ENCODE assay signal across 8 cellular contexts in genomic region chr11:72471005-72471898, GRCh38. TPM values are rescaled to one million over a fixed set of nuclear protein-coding genes. Genes with fewer than 3 reads are reported as not detected.
DNase-seq lines count a peak whose midpoint lies in the region; ATAC-seq and TF ChIP-seq lines count a peak whose summit lies in the region.

No MANE protein-coding gene starts in this region.

- no peak overlapping the region for H3K4ac ChIP-seq in trophoblast cell (ENCODE audit: low read depth, low read length)

- H3K36me3 ChIP-seq in trophoblast cell (ENCODE audit: control insufficient read depth in 1 of 2, insufficient read depth in 2 of 2, low read length in 2 of 2) (no peaks in the 10 kb centered on the region), upper lobe of left lung (no peaks in the 10 kb centered on the region)

- no peak overlapping the region for H2AK5ac ChIP-seq in trophoblast cell (ENCODE audit: low read length)

- DNase-seq in G401 (ENCODE audit: low spot score) (peak; percentile 84), MV-4-11 (lab: John Stamatoyannopoulos, UW) (peak; percentile 64), SK-MEL-5 (ENCODE audit: low read depth, low spot score) (peak; percentile 95), glomerular visceral epithelial cell (ENCODE audit: extremely low spot score) (peak; percentile 67), trophoblast cell (peak; percentile 54 to 81), upper lobe of left lung (peak in 1 of 2 donors; percentile 73)
- peak; percentile 50 for DNase-seq in activated naive CD4-positive, alpha-beta T cell treated with Interleukin-2 at 50 U/mL for 16 hours

- H3K27ac ChIP-seq in trophoblast cell (ENCODE audit: low read depth, low read length) (no peak overlapping the region), upper lobe of left lung (no peak overlapping the region)

- no peak overlapping the region for H2AFZ ChIP-seq in trophoblast cell (ENCODE audit: insufficient read depth, low read length, poor library complexity)

- no peak for TF ChIP-seq EP300 in upper lobe of left lung (IDR thresholded peaks at IDR 0.05)

- no peak overlapping the region for H3K18ac ChIP-seq in trophoblast cell (ENCODE audit: low read length)

- no peak overlapping the region for H2BK5ac ChIP-seq in trophoblast cell (ENCODE audit: low read depth, low read length, poor library complexity)

- H4K12ac ChIP-seq in trophoblast cell (ENCODE audit: low read depth, low read length), result no peak overlapping the region

- no peak overlapping the region for H2BK120ac ChIP-seq in trophoblast cell (ENCODE audit: insufficient read depth, low read length, poor library complexity)

- no CpG with 5 or more reads among the region's 12 CpGs for WGBS in trophoblast cell (ENCODE audit: extremely low coverage, insufficient coverage, insufficient read length)
- 15 to 18% methylated on average over 12 of the region's 12 CpGs for WGBS in upper lobe of left lung, 2 donors

- H4K8ac ChIP-seq in trophoblast cell (ENCODE audit: low read depth, low read length), result no peak overlapping the region

- H3K9ac ChIP-seq in trophoblast cell (ENCODE audit: low read length), result no peak overlapping the region

- no peak overlapping the region for H3K4me3 ChIP-seq in trophoblast cell (ENCODE audit: low read depth, low read length)
- no peak overlapping the region for H3K4me3 ChIP-seq in upper lobe of left lung

- no peak for TF ChIP-seq POLR2A in upper lobe of left lung (IDR thresholded peaks at IDR 0.05)

- peak; percentile 75 to 90 for ATAC-seq in upper lobe of left lung (ENCODE audit: low FRiP score in 2 of 2)
- no peak for ATAC-seq in HG03469 (IDR thresholded peaks at IDR 0.05; ENCODE audit: unreplicated experiment)

- H3K4me1 ChIP-seq in trophoblast cell (ENCODE audit: control insufficient read depth in 1 of 2, insufficient read depth in 2 of 2, low read length in 2 of 2), result no peaks in the 10 kb centered on the region
- H3K4me1 ChIP-seq in upper lobe of left lung, result peaks cover 0 to 8% (median 6%) of the 10 kb centered on the region in 4 donors

- H3K23ac ChIP-seq in trophoblast cell (ENCODE audit: low read length), result no peak overlapping the region

- H2BK12ac ChIP-seq in trophoblast cell (ENCODE audit: low read length), result no peak overlapping the region

- H3K9me3 ChIP-seq in trophoblast cell (ENCODE audit: insufficient read depth, low read depth, low read length), result no peaks in the 10 kb centered on the region
- H3K9me3 ChIP-seq in upper lobe of left lung, result no peaks in the 10 kb centered on the region

- no peak overlapping the region for H3K4me2 ChIP-seq in trophoblast cell (ENCODE audit: low read length)

- no peaks in the 10 kb centered on the region for H3K79me1 ChIP-seq in trophoblast cell (ENCODE audit: low read length)

- in situ Hi-C loops in G401 (cut with HindIII; ENCODE audit: low sequenced_read_pairs) (no loop called here), SK-MEL-5 (cut with HindIII; ENCODE audit: low pct_unique_long_range_greater_than_20kb, low sequenced_read_pairs) (no loop called here)

- H3K27me3 ChIP-seq in trophoblast cell (ENCODE audit: insufficient read depth, low read length), result no peaks in the 10 kb centered on the region
- H3K27me3 ChIP-seq in upper lobe of left lung, result no peaks in the 10 kb centered on the region

- H3K79me2 ChIP-seq in trophoblast cell (ENCODE audit: control insufficient read depth, insufficient read depth, low read length, poor library complexity), result no peaks in the 10 kb centered on the region

- no peak overlapping the region for H3K14ac ChIP-seq in trophoblast cell (ENCODE audit: low read length)

- no peak overlapping the region for H4K91ac ChIP-seq in trophoblast cell (ENCODE audit: low read depth, low read length)

- peak; percentile 56 to 84 (median 77) for TF ChIP-seq CTCF in upper lobe of left lung (IDR thresholded peaks at IDR 0.05)

RNA-seq across cellular contexts. Expression of gene CLPB, which starts 36.9 kb away (rescaled TPM):
- 35.5 and 56.5 TPM in 2 replicates for total RNA-seq in G401 (2014; rRNA removed; shearing (Covaris generic))
- 66.8 and 68.4 TPM in 2 replicates for total RNA-seq in SK-MEL-5 (2014; rRNA removed; shearing (Covaris generic))
- polyA plus RNA-seq in SK-MEL-5 (2015; cell fraction: cytosol; rRNA removed), result 37.3 and 40.8 TPM in 2 replicates
- 19.3 and 19.9 TPM in 2 replicates for polyA plus RNA-seq in SK-MEL-5 (2015; cell fraction: nucleus; rRNA removed)
- 38.1 and 40.0 TPM in 2 replicates for polyA plus RNA-seq in trophoblast cell (2013)
- total RNA-seq in upper lobe of left lung, result 10 to 100 TPM; 18.9 to 31.4 (median 26.8) TPM
